8 cellular contexts compared by ENCODE assay signal in the genomic region with DNA sequence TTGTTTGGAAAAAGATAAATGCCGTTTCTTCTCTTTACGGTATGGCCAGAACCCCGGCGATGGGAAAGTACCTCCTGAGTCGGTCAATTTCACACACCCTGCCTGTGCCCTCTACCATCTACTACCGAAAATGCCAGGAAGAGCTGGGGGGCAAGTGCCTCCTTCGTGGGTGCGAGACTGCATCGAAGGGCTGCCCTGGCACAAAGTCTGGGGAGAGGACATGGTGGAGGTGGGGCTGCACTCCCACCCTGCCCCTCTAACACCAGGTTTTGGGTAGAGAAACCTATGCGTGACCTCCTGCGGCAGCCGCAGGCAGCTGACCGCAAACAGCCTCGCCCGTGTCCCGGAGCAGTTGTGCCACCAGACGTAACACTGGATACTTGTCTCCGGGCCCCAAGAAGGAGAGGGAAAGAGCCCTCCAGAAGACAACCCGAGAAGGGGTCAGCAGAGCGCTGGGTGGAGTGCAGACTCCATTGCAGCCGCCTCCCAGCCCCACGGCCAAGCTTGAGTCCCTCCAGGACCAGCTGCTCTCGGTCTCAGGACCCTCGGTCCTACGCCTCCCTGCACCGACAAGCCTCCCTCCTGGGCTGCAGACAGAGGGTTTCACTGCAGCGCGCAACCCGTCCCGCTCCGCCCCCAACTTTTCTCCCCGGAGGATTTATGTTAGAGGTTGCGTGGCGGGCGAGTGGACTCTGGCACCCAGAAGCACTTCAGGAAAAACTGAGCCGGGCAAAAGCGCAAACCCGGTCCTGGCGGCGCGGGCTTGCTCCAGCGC. TPM values are rescaled to one million over a fixed set of nuclear protein-coding genes. Genes with fewer than 3 reads are reported as not detected.
A peak's percentile ranks its signal among the peaks of the same experiment; 100 is the strongest.
DNase-seq lines count a peak whose midpoint lies in the region; ATAC-seq and TF ChIP-seq lines count a peak whose summit lies in the region.

No MANE protein-coding gene starts in this region.

- H3K4me1 Mint-ChIP-seq in endodermal cell = peaks cover 26% of the 10 kb centered on the region
- peaks cover 10 to 33% (median 21%) of the 10 kb centered on the region in 7 donors for H3K4me1 Mint-ChIP-seq in naive thymus-derived CD4-positive, alpha-beta T cell

- no peaks in the 10 kb centered on the region for H3K36me3 Mint-ChIP-seq in endodermal cell (ENCODE audit: low read depth)
- H3K36me3 Mint-ChIP-seq in naive thymus-derived CD4-positive, alpha-beta T cell = peaks cover 0 to 3% (median 0%) of the 10 kb centered on the region in 5 donors

- TF ChIP-seq CTCF in KMS-11 (conservative IDR thresholded peaks at IDR 0.05; ENCODE audit: low read depth, low read length) (no peak), endodermal cell (conservative IDR thresholded peaks at IDR 0.05) (no peak)

- H4K20me1 ChIP-seq in KMS-11 (ENCODE audit: insufficient read depth) = no peaks in the 10 kb centered on the region

- H3K27me3 Mint-ChIP-seq in endodermal cell (ENCODE audit: insufficient read depth) = peaks cover 94% of the 10 kb centered on the region
- H3K27me3 Mint-ChIP-seq in naive thymus-derived CD4-positive, alpha-beta T cell = peaks cover 71 to 82% (median 75%) of the 10 kb centered on the region in 5 donors

- no peak for ATAC-seq in naive thymus-derived CD4-positive, alpha-beta T cell

- H3K9ac ChIP-seq in KMS-11 (no peak overlapping the region; the same call in 1 of the 2 replicates), endodermal cell (ENCODE audit: extremely low read depth, low read length, poor library complexity, severe bottlenecking) (no peak overlapping the region)

- H3K27me3 ChIP-seq in ACC112 (ENCODE audit: insufficient read depth, low read length) (peaks cover 98% of the 10 kb centered on the region), KMS-11 (ENCODE audit: insufficient read depth, low read depth) (no peaks in the 10 kb centered on the region), endodermal cell (ENCODE audit: control insufficient read depth, insufficient read depth, low read length, poor library complexity, severe bottlenecking) (peaks cover 99% of the 10 kb centered on the region)
- H3K27me3 ChIP-seq in naive thymus-derived CD4-positive, alpha-beta T cell (ENCODE audit: control insufficient read depth in 2 of 2, insufficient read depth in 2 of 2, low read length in 2 of 2) = no peaks in the 10 kb centered on the region

- H3K4me3 Mint-ChIP-seq in endodermal cell = peak overlapping the region; percentile 59
- peak overlapping the region; percentile 6 to 78 (median 40) for H3K4me3 Mint-ChIP-seq in naive thymus-derived CD4-positive, alpha-beta T cell

- intact Hi-C loops in naive thymus-derived CD4-positive, alpha-beta T cell (cut with micrococcal nuclease) = no loop called here

- H2AFZ ChIP-seq in ACC112 (ENCODE audit: low read length, unreplicated experiment) (no peak overlapping the region), KMS-11 (ENCODE audit: low read depth) (peak overlapping the region; percentile 99)

- peak overlapping the region; percentile 72 for H3K4me3 ChIP-seq in ACC112 (ENCODE audit: low read depth, low read length)
- H3K4me3 ChIP-seq in KMS-11 (IDR thresholded peaks at IDR 0.05; ENCODE audit: insufficient read depth, low read depth, low read length) = no peak overlapping the region
- peak overlapping the region; percentile 81 for H3K4me3 ChIP-seq in endodermal cell (ENCODE audit: low read length)
- no peak overlapping the region for H3K4me3 ChIP-seq in naive thymus-derived CD4-positive, alpha-beta T cell (ENCODE audit: low read length)

- POLR2A ChIA-PET in naive thymus-derived CD4-positive, alpha-beta T cell (lab: Charles Lee) = no interaction called here

- H3K27ac ChIP-seq in ACC112 (ENCODE audit: low read depth, low read length) = no peak overlapping the region
- H3K27ac ChIP-seq in KMS-11 = no peak overlapping the region
- H3K27ac ChIP-seq in endodermal cell (ENCODE audit: low read depth, low read length) = no peak overlapping the region
- no peak overlapping the region for H3K27ac ChIP-seq in naive thymus-derived CD4-positive, alpha-beta T cell (ENCODE audit: low read depth, low read length)

- no peak overlapping the region for H3K27ac Mint-ChIP-seq in endodermal cell
- peak overlapping the region in 1 of 9 donors; percentile 85 for H3K27ac Mint-ChIP-seq in naive thymus-derived CD4-positive, alpha-beta T cell

- no peaks in the 10 kb centered on the region for H3K9me3 ChIP-seq in endodermal cell (ENCODE audit: control insufficient read depth, low read length)
- H3K9me3 ChIP-seq in naive thymus-derived CD4-positive, alpha-beta T cell (ENCODE audit: control insufficient read depth in 2 of 3, low read length in 3 of 3) = no peaks in the 10 kb centered on the region

- DNase-seq in endodermal cell (peak; percentile 80), GDM1 (lab: John Stamatoyannopoulos, UW) (no peak), ureter (ENCODE audit: low spot score) (no peak), DMS114 treated with DMSO at 0.1 percent for 48 hours (lab: John Stamatoyannopoulos, UW; ENCODE audit: unreplicated experiment) (no peak)
- DNase-seq in naive thymus-derived CD4-positive, alpha-beta T cell = no peak
- DNase-seq in activated effector memory CD4-positive, alpha-beta T cell treated with anti-CD3 and anti-CD28 coated beads, Interleukin-2, amount 50 U/mL, for 16 hours = no peak

- no peaks in the 10 kb centered on the region for H3K36me3 ChIP-seq in ACC112 (ENCODE audit: insufficient read depth, low read length)
- no peaks in the 10 kb centered on the region for H3K36me3 ChIP-seq in KMS-11 (ENCODE audit: insufficient read depth)
- no peaks in the 10 kb centered on the region for H3K36me3 ChIP-seq in endodermal cell (ENCODE audit: control insufficient read depth, insufficient read depth, low read length)
- H3K36me3 ChIP-seq in naive thymus-derived CD4-positive, alpha-beta T cell (ENCODE audit: control insufficient read depth in 2 of 3, insufficient read depth in 3 of 3, low read length in 3 of 3) = no peaks in the 10 kb centered on the region

- no peaks in the 10 kb centered on the region for H3K9me3 Mint-ChIP-seq in endodermal cell
- peaks cover 0 to 6% (median 0%) of the 10 kb centered on the region in 11 donors for H3K9me3 Mint-ChIP-seq in naive thymus-derived CD4-positive, alpha-beta T cell

- CTCF ChIA-PET in naive thymus-derived CD4-positive, alpha-beta T cell (lab: Charles Lee) = no interaction called here

- peak overlapping the region; percentile 86 for H3K4me2 ChIP-seq in KMS-11

- H3K79me2 ChIP-seq in ACC112 (ENCODE audit: control insufficient read depth, insufficient read depth, low read length, unreplicated experiment) (no peaks in the 10 kb centered on the region), KMS-11 (ENCODE audit: insufficient read depth, low read depth) (no peaks in the 10 kb centered on the region)

- H3K4me1 ChIP-seq in ACC112 (ENCODE audit: control insufficient read depth, insufficient read depth, low read length, unreplicated experiment) (peaks cover 9% of the 10 kb centered on the region), KMS-11 (ENCODE audit: low read depth, poor library complexity, severe bottlenecking) (peaks cover 7% of the 10 kb centered on the region), endodermal cell (ENCODE audit: control insufficient read depth, insufficient read depth, low read length) (peaks cover 21% of the 10 kb centered on the region)
- no peaks in the 10 kb centered on the region for H3K4me1 ChIP-seq in naive thymus-derived CD4-positive, alpha-beta T cell (ENCODE audit: control insufficient read depth in 2 of 2, insufficient read depth in 2 of 2, low read length in 2 of 2)

- 0 to 1% methylated on average over 23 to 42 of the region's 42 CpGs for WGBS in endodermal cell (ENCODE audit: insufficient coverage in 1 of 2, insufficient read length in 1 of 2), 2 experiments

RNA-seq across cellular contexts. Expression of a gene that starts 0.8 kb away (rescaled TPM):
- total RNA-seq in endodermal cell = under 1 TPM; 0.13 to 0.66 TPM
- polyA plus RNA-seq in endodermal cell (2013, experiment 1 of 2) = 0.43 TPM
- polyA plus RNA-seq in endodermal cell (2013, experiment 2 of 2) = 0.33 TPM
- not detected for total RNA-seq in naive thymus-derived CD4-positive, alpha-beta T cell
- not detected for polyA plus RNA-seq in naive thymus-derived CD4-positive, alpha-beta T cell
- 10.6 TPM for total RNA-seq in ureter

RNA-seq across cellular contexts. Expression of a gene that starts 51.7 kb away (rescaled TPM):
- total RNA-seq in endodermal cell (10 to 100 TPM; 25.7 to 36.4 TPM), ureter (39.2 TPM)
- polyA plus RNA-seq in endodermal cell (2013, experiment 1 of 2) = 7.3 TPM
- polyA plus RNA-seq in endodermal cell (2013, experiment 2 of 2) = 8.8 TPM
- total RNA-seq in naive thymus-derived CD4-positive, alpha-beta T cell = not detected
- polyA plus RNA-seq in naive thymus-derived CD4-positive, alpha-beta T cell = not detected

Comparison
In these comparisons a context has a peak if more than half of its experiments do, and no peak if none do; other contexts are left out.
1. H3K4me3 ChIP-seq: peak in ACC112 (single experiment) and endodermal cell (single experiment); none in KMS-11 (single experiment) and naive thymus-derived CD4-positive, alpha-beta T cell (single experiment).
2. RNA of a gene that starts 51.7 kb away (total RNA-seq): 39.2 TPM in ureter (single experiment) and 25.7 to 36.4 TPM in endodermal cell; not detected in naive thymus-derived CD4-positive, alpha-beta T cell; every median in the first group is over 10 times any median in the second.